ENCODE assay signal across 8 cellular contexts in the genomic region with DNA sequence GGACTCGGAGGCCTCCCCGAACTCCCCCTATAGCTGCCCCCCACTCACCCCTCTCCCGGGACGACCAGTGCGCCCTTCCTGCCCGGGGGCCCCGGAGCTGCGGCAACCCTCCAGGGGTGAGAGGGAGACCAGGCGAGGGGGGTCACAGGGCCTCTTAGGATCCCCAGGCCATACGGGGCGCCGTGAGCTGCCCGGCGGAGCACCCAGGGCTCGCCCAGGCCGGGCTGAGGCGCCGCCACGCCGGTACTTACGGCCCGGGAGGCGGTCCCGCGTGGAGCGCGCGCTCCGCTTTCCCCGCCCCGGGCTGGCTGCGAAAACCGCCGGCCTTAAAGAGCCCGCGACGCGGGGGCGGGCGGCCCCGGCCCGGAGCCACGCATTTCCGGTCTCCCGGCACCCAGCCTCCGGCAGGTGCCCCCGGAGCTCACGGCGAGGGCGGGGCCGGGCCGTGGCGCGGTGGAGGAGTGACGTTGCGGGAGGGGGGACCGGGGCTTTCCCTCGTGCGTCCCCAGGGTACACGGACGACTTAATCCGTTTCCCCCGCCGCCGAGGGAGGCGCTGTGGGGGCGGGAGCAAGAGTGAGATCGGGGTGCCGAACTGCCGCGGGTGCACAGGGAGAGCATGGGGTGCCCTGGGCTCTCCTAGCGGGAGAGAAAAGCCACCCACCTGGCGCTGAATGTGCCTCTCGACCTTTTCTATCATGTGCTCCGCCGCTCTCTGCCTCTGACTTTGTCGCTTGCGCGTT. TPM values are rescaled to one million over a fixed set of nuclear protein-coding genes. Genes with fewer than 3 reads are reported as not detected.
DNase-seq lines count a peak whose midpoint lies in the region; ATAC-seq and TF ChIP-seq lines count a peak whose summit lies in the region.

Gene METTL21A (minus strand): TSS at position 381 of the 742 bp plus-strand sequence. CDS start 1,019 bp downstream, outside the sequence.

- peak; percentile 47 for ATAC-seq in GM19043 (IDR thresholded peaks at IDR 0.05; ENCODE audit: low read depth, unreplicated experiment)
- peak; percentile 64 for ATAC-seq in HG03354 (IDR thresholded peaks at IDR 0.05; ENCODE audit: poor library complexity, severe bottlenecking, unreplicated experiment)

- peak within 1 kb of the TSS; percentile 89 for H3K4me3 ChIP-seq in kidney epithelial cell (ENCODE audit: low read depth, low read length)

- H3K27me3 ChIP-seq in kidney epithelial cell (ENCODE audit: control insufficient read depth, insufficient read depth, low read length), result no peaks in the 10 kb centered on the region

- DNase-seq in Ammon's horn (ENCODE audit: low spot score), result peak; percentile 89
- DNase-seq in NCI-H460 (ENCODE audit: extremely low read depth, low read depth), result peak; percentile 95
- peak; percentile 90 for DNase-seq in activated CD4-positive, CD25-positive, alpha-beta regulatory T cell treated with anti-CD3 and anti-CD28 coated beads, Interleukin-2, amount 50 U/mL, for 72 hours
- peak; percentile 94 for DNase-seq in cerebellum (ENCODE audit: low spot score)
- DNase-seq in kidney epithelial cell (ENCODE audit: low read depth), result peak; percentile 55
- DNase-seq in stimulated activated CD4-positive, alpha-beta T cell treated with anti-CD3 and anti-CD28 coated beads, Interleukin-1b, Interleukin-23, amount 100 ng/mL, for 1 hour (ENCODE audit: low read depth in 2 of 2), result peak; percentile 88 to 89

- TF ChIP-seq CTCF in kidney epithelial cell (IDR thresholded peaks at IDR 0.05; ENCODE audit: insufficient read depth, low read length, poor library complexity, severe bottlenecking), result peak; percentile 32

- H3K36me3 ChIP-seq in kidney epithelial cell (ENCODE audit: control insufficient read depth, insufficient read depth, low read length), result no peaks in the 10 kb centered on the region

RNA-seq across cellular contexts. Expression of gene METTL21A, which starts in this region (rescaled TPM):
- 130 and 136 TPM in 2 replicates for total RNA-seq in NCI-H460 (2014; rRNA removed; shearing (Covaris generic))
- 110 and 155 TPM in 2 replicates for polyA plus RNA-seq in NCI-H460 (2014; cell fraction: nucleus; rRNA removed)
- total RNA-seq in cerebellum (16.2 TPM), kidney epithelial cell (21.5 and 22.7 TPM in 2 replicates)

Comparison
In these comparisons a context has a peak if more than half of its experiments do, and no peak if none do; other contexts are left out.
1. Peak in every context shown above with its lines: DNase-seq, ATAC-seq and H3K4me3 ChIP-seq.